8 cellular contexts compared by ENCODE assay signal in genomic region chr4:81844717-81845116, GRCh38.
DNase-seq lines count a peak whose midpoint lies in the region; ATAC-seq, FAIRE-seq and TF ChIP-seq lines count a peak whose summit lies in the region.

No MANE protein-coding gene starts in this region.

- TF ChIP-seq CTCF in AG04449 (IDR thresholded peaks at IDR 0.05; ENCODE audit: insufficient read depth, low read length, missing control alignments) (peak; percentile 44), WERI-Rb-1 (IDR thresholded peaks at IDR 0.05; ENCODE audit: low read depth, low read length) (peak; percentile 51; the same call in 1 of the 2 replicates), kidney (IDR thresholded peaks at IDR 0.05; ENCODE audit: borderline replicate concordance, extremely low read depth, insufficient read depth) (peak; percentile 69)

- H3K9ac ChIP-seq in kidney (ENCODE audit: low read length in 2 of 2) = no peak overlapping the region

- intact Hi-C loops in kidney (cut with DNase I) = loop anchor here (5.0 kb wide), 1 partner anchor 377 kb away; no protein-coding TSS in a partner anchor

- no peaks in the 10 kb centered on the region for H3K4me1 ChIP-seq in kidney (ENCODE audit: control insufficient read depth in 1 of 2, insufficient read depth in 1 of 2, low read depth in 1 of 2, low read length in 2 of 2)

- H3K27ac ChIP-seq in WERI-Rb-1 (peak overlapping the region; percentile 26; the same call in 1 of the 2 replicates), kidney (ENCODE audit: low read depth in 2 of 2, low read length in 2 of 2) (no peak overlapping the region)

- FAIRE-seq in kidney (lab: Jason Lieb, UNC) = peak; percentile 98

- no peaks in the 10 kb centered on the region for H3K36me3 ChIP-seq in WERI-Rb-1
- no peaks in the 10 kb centered on the region for H3K36me3 ChIP-seq in kidney (ENCODE audit: control insufficient read depth in 1 of 2, insufficient read depth in 2 of 2, low read length in 2 of 2)

- ATAC-seq in GM18858 (IDR thresholded peaks at IDR 0.05; ENCODE audit: unreplicated experiment) = peak; percentile 87
- peak; percentile 90 for ATAC-seq in HG03159 (IDR thresholded peaks at IDR 0.05; ENCODE audit: unreplicated experiment)

- peak; percentile 3 for DNase-seq in AG04449 (ENCODE audit: low read depth, low spot score)
- peak; percentile 2 for DNase-seq in NCI-H2171 (lab: John Stamatoyannopoulos, UW)
- DNase-seq in WERI-Rb-1 = peak; percentile 88
- DNase-seq in central memory CD4-positive, alpha-beta T cell = peak; percentile 64
- DNase-seq in kidney = no peak
- DNase-seq in stimulated activated CD4-positive, alpha-beta T cell treated with anti-CD3 and anti-CD28 coated beads, Interleukin-2, amount 100 ng/mL, for 24 hours = peak; percentile 74 to 75

- H3K9me3 ChIP-seq in WERI-Rb-1 (ENCODE audit: severe bottlenecking) (no peaks in the 10 kb centered on the region), kidney (ENCODE audit: control insufficient read depth in 1 of 2, low read length in 2 of 2) (no peaks in the 10 kb centered on the region)

- POLR2A ChIA-PET in AG04449 (lab: Yijun Ruan, JAX) = no interaction called here

- no peaks in the 10 kb centered on the region for H3K27me3 ChIP-seq in WERI-Rb-1 (ENCODE audit: insufficient read depth, low read depth, severe bottlenecking)

- CTCF ChIA-PET in AG04449 (lab: Yijun Ruan, JAX) = interaction anchor here (0.7 to 4.6 kb wide), 5 partner anchors 15 to 438 kb away, joined by 3 to 42 read pairs (median 3); no protein-coding TSS in a partner anchor

- no peak overlapping the region for H3K4me3 ChIP-seq in AG04449 (ENCODE audit: low read depth, low read length)
- H3K4me3 ChIP-seq in WERI-Rb-1 (ENCODE audit: low read depth, low read length) = no peak overlapping the region
- no peak overlapping the region for H3K4me3 ChIP-seq in kidney (ENCODE audit: low read length in 2 of 2)
